In genomic region chr5:79795764-79796398, GRCh38 we compare ENCODE assay signal across 12 cellular contexts.
DNase-seq lines count a peak whose midpoint lies in the region; ATAC-seq and TF ChIP-seq lines count a peak whose summit lies in the region.
"Had no signal": no experiment of that assay in that cellular context is flagged by ENCODE, and none has a peak within 500 bp of the region (broad histone marks: within the 10 kb centered on the region; RNA-seq: fewer than 3 reads in every experiment).

No MANE protein-coding gene starts in this region.

- POLR2A ChIA-PET in A673 (lab: Charles Lee; ENCODE audit: low non-redundant PET), result no interaction called here

- ATAC-seq in body of pancreas (no peak), right cardiac atrium (peak; percentile 49 to 72), HG02610 (IDR thresholded peaks at IDR 0.05; ENCODE audit: unreplicated experiment) (no peak), GM18867 (IDR thresholded peaks at IDR 0.05; ENCODE audit: unreplicated experiment) (no peak), T-helper 17 cell (no peak)

- no TSS peak for BruUV-seq in A673 (replicated peaks; lab: Mats Ljungman, UMichigan)

- no peaks in the 10 kb centered on the region for H3K27me3 ChIP-seq in A673 (replicated peaks; ENCODE audit: insufficient read depth, low read depth, low read length, poor library complexity)
- no peaks in the 10 kb centered on the region for H3K27me3 ChIP-seq in body of pancreas
- no peaks in the 10 kb centered on the region for H3K27me3 ChIP-seq in right cardiac atrium (ENCODE audit: control insufficient read depth, insufficient read depth)

- 71 to 80% methylated on average over 6 to 8 of the region's 8 CpGs for WGBS in body of pancreas, 2 donors
- WGBS in right cardiac atrium, result 67% methylated on average over 8 of the region's 8 CpGs

- CTCF ChIA-PET in A673 (lab: Charles Lee), result no interaction called here

- no peaks in the 10 kb centered on the region for H3K9me3 ChIP-seq in A673 (ENCODE audit: low read depth, low read length, poor library complexity, severe bottlenecking)
- H3K9me3 ChIP-seq in body of pancreas, result no peaks in the 10 kb centered on the region
- no peaks in the 10 kb centered on the region for H3K9me3 ChIP-seq in right cardiac atrium (ENCODE audit: control insufficient read depth, low read length)
- H3K9me3 ChIP-seq in T-helper 17 cell (ENCODE audit: control insufficient read depth, low read length, poor library complexity, severe bottlenecking), result peaks cover 3% of the 10 kb centered on the region

- H3K36me3 Mint-ChIP-seq in T-helper 17 cell (ENCODE audit: low read depth) (no peaks in the 10 kb centered on the region), nephron progenitor cell (ENCODE audit: low read depth) (peaks cover 31% of the 10 kb centered on the region)

- H3K36me3 ChIP-seq in A673 (ENCODE audit: insufficient read depth, low read length, poor library complexity, severe bottlenecking) (no peaks in the 10 kb centered on the region), body of pancreas (replicated peaks in 1 of 2; ENCODE audit: insufficient read depth in 1 of 2, low read depth in 2 of 2) (no peaks in the 10 kb centered on the region)

- H3K27ac ChIP-seq in A673 (ENCODE audit: low read depth, low read length, poor library complexity, severe bottlenecking), result no peak overlapping the region
- no peak overlapping the region for H3K27ac ChIP-seq in body of pancreas
- H3K27ac ChIP-seq in right cardiac atrium (ENCODE audit: low read length), result peak overlapping the region; percentile 3

- TF ChIP-seq CTCF in A673 (conservative IDR thresholded peaks at IDR 0.05; ENCODE audit: low read depth, low read length) (no peak), body of pancreas (IDR thresholded peaks at IDR 0.05) (no peak), nephron progenitor cell (IDR thresholded peaks at IDR 0.05) (no peak)

- no peak overlapping the region for H3K27ac Mint-ChIP-seq in T-helper 17 cell
- no peak overlapping the region for H3K27ac Mint-ChIP-seq in nephron progenitor cell
- H3K27ac Mint-ChIP-seq: nephron had no signal

- H3K9me3 Mint-ChIP-seq in nephron progenitor cell, result no peaks in the 10 kb centered on the region
- H3K9me3 Mint-ChIP-seq: nephron had no signal

- H3K4me1 Mint-ChIP-seq in T-helper 17 cell (peaks cover 4% of the 10 kb centered on the region), nephron progenitor cell (no peaks in the 10 kb centered on the region)

- H3K4me1 ChIP-seq in A673 (ENCODE audit: insufficient read depth, low read length, poor library complexity, severe bottlenecking), result no peaks in the 10 kb centered on the region
- no peaks in the 10 kb centered on the region for H3K4me1 ChIP-seq in body of pancreas
- H3K4me1 ChIP-seq in right cardiac atrium (ENCODE audit: control insufficient read depth, insufficient read depth, low read length), result no peaks in the 10 kb centered on the region

- H3K4me3 Mint-ChIP-seq in T-helper 17 cell, result no peak overlapping the region
- H3K4me3 Mint-ChIP-seq in nephron progenitor cell, result no peak overlapping the region
- H3K4me3 Mint-ChIP-seq: nephron had no signal

- intact Hi-C loops in A673 (cut with micrococcal nuclease; ENCODE audit: unreplicated experiment), result no loop called here
- intact Hi-C loops in body of pancreas (cut with DNase I), result no loop called here
- intact Hi-C loops in right cardiac atrium (cut with DNase I), result no loop called here

- H3K4me3 ChIP-seq in A673 (ENCODE audit: low read depth, low read length, poor library complexity, severe bottlenecking), result no peak overlapping the region
- no peak overlapping the region for H3K4me3 ChIP-seq in body of pancreas
- no peak overlapping the region for H3K4me3 ChIP-seq in right cardiac atrium (ENCODE audit: low read length)

- H3K27me3 Mint-ChIP-seq in T-helper 17 cell, result no peaks in the 10 kb centered on the region
- peaks cover 1% of the 10 kb centered on the region for H3K27me3 Mint-ChIP-seq in nephron progenitor cell (ENCODE audit: low read depth, poor library complexity)

- DNase-seq in A673 (ENCODE audit: low spot score) (peak; percentile 35), HuH-7 (ENCODE audit: low spot score) (peak; percentile 36), body of pancreas (peak; percentile 18 to 40 (median 31)), right cardiac atrium (peak in 2 of 3 donors; percentile 75 to 76), T-helper 17 cell (no peak), nephron progenitor cell (no peak)
- DNase-seq: AML-193, KBM-7, NCI-H524 had no signal

- TF ChIP-seq POLR2A in body of pancreas (IDR thresholded peaks at IDR 0.05), result no peak

Comparison
In these comparisons a context has a peak if more than half of its experiments do, and no peak if none do; other contexts are left out.
1. DNase-seq: peak in A673 (single experiment), HuH-7 (single experiment), body of pancreas (4 of 4) and right cardiac atrium (2 of 3); none in T-helper 17 cell (0 of 3) and nephron progenitor cell (single experiment).
2. ATAC-seq: peak in right cardiac atrium (2 of 2); none in body of pancreas (single experiment), HG02610 (single experiment), GM18867 (single experiment) and T-helper 17 cell (single experiment).